ENCODE assay signal across 8 cellular contexts in genomic region chrX:53071604-53072417, GRCh38. TPM values are rescaled to one million over a fixed set of nuclear protein-coding genes. Genes with fewer than 3 reads are reported as not detected.
DNase-seq lines count a peak whose midpoint lies in the region; ATAC-seq and TF ChIP-seq lines count a peak whose summit lies in the region.

No MANE protein-coding gene starts in this region.

- no peaks in the 10 kb centered on the region for H3K36me3 ChIP-seq in Panc1 (ENCODE audit: control insufficient read depth, insufficient read depth, low read length)
- H3K36me3 ChIP-seq in uterus: no peaks in the 10 kb centered on the region

- peak; percentile 63 for TF ChIP-seq RAD21 in Ishikawa (IDR thresholded peaks at IDR 0.05; ENCODE audit: low read depth)

- TF ChIP-seq EP300 in Ishikawa (IDR thresholded peaks at IDR 0.05; ENCODE audit: borderline replicate concordance): no peak

- DNase-seq in ELF-1 (ENCODE audit: low read depth, low spot score) (peak; percentile 83), Panc1 (ENCODE audit: low read depth, low spot score) (no peak), germinal center (ENCODE audit: low spot score) (peak; percentile 55), omental fat pad (ENCODE audit: low spot score) (no peak), uterus (peak; percentile 68 to 85)
- DNase-seq in activated gamma-delta T cell treated with anti-CD3 and anti-CD28 coated beads, Interleukin-2, amount 50 U/mL, for 16 hours (ENCODE audit: low read depth): peak; percentile 55

- POLR2A ChIA-PET in Panc1 (lab: Charles Lee): no interaction called here

- peak; percentile 24 to 53 for TF ChIP-seq POLR2A in uterus (IDR thresholded peaks at IDR 0.05)

- CTCF ChIA-PET in Panc1 (lab: Charles Lee): interaction anchor here (0.5 to 0.6 kb wide), 3 partner anchors 18 to 677 kb away, joined by 3 to 9 read pairs (median 7); no protein-coding TSS in a partner anchor

- no TSS peak for BruUV-seq in Panc1 (replicated peaks; lab: Mats Ljungman, UMichigan)

- peak; percentile 81 for TF ChIP-seq CTCF in Panc1 (IDR thresholded peaks at IDR 0.05)
- no peak for TF ChIP-seq CTCF in omental fat pad (IDR thresholded peaks at IDR 0.05)
- peak; percentile 63 to 75 (median 70) for TF ChIP-seq CTCF in uterus (IDR thresholded peaks at IDR 0.05)

- peak; percentile 82 for ATAC-seq in GM21529 (IDR thresholded peaks at IDR 0.05; ENCODE audit: unreplicated experiment)
- ATAC-seq in Panc1: peak; percentile 85
- peak; percentile 84 for ATAC-seq in omental fat pad (ENCODE audit: low FRiP score)

- intact Hi-C loops in Panc1 (cut with micrococcal nuclease; ENCODE audit: unreplicated experiment): loop anchor here (1.0 kb wide), 2 partner anchors 17 to 21 kb away; no protein-coding TSS in a partner anchor
- intact Hi-C loops in uterus (cut with DNase I; ENCODE audit: low total_unique reads): no loop called here

- H3K9me3 ChIP-seq in Panc1 (ENCODE audit: control insufficient read depth, insufficient read depth, low read depth, low read length) (no peaks in the 10 kb centered on the region), uterus (no peaks in the 10 kb centered on the region)

- peaks cover 4% of the 10 kb centered on the region; the same call in 1 of the 2 replicates for H3K4me1 ChIP-seq in Panc1 (ENCODE audit: control insufficient read depth, insufficient read depth, low read length)
- no peaks in the 10 kb centered on the region for H3K4me1 ChIP-seq in uterus

- H3K27me3 ChIP-seq in Panc1 (ENCODE audit: control insufficient read depth, insufficient read depth, low read length) (no peaks in the 10 kb centered on the region), uterus (no peaks in the 10 kb centered on the region)

- H3K27ac ChIP-seq in Panc1 (ENCODE audit: low read length): no peak overlapping the region
- H3K27ac ChIP-seq in uterus: peak overlapping the region; percentile 78 to 81

- H3K4me3 ChIP-seq in Panc1 (ENCODE audit: low read depth in 2 of 2, low read length in 2 of 2): peak overlapping the region; percentile 49 to 73
- H3K4me3 ChIP-seq in uterus: peak overlapping the region; percentile 31 to 39

- in situ Hi-C loops in Panc1 (cut with HindIII; ENCODE audit: low pct_unique_long_range_greater_than_20kb, low sequenced_read_pairs): no loop called here

TF ChIP-seq in Ishikawa, 13 proteins besides CTCF, POLR2A, EP300 and RAD21:
- TF ChIP-seq USF1 (IDR thresholded peaks at IDR 0.05) (peak; percentile 52; the same call in 1 of the 2 replicates), MAX (IDR thresholded peaks at IDR 0.05) (peak; percentile 93), YY1 (IDR thresholded peaks at IDR 0.05; ENCODE audit: low read depth) (no peak)

RNA-seq across cellular contexts. Expression of gene TSPYL2, which starts 10.4 kb away (rescaled TPM):
- total RNA-seq in Panc1 (2021; ENCODE audit: unreplicated experiment): 25.0 TPM
- 22.7 TPM for polyA plus RNA-seq in Panc1 (2012; ENCODE audit: insufficient read length)
- total RNA-seq in omental fat pad: 100 to 1,000 TPM in 1 of 4 donors, 10 to 100 TPM in 3; 30.9 to 127 (median 53.9) TPM
- total RNA-seq in uterus: 100 to 1,000 TPM in 1 of 4 donors, 10 to 100 TPM in 3; 19.5 to 152 (median 30.7) TPM

RNA-seq across cellular contexts. Expression of gene KANTR, which starts 22.1 kb away (rescaled TPM):
- 6.8 TPM for total RNA-seq in Panc1 (2021; ENCODE audit: unreplicated experiment)
- polyA plus RNA-seq in Panc1 (2012; ENCODE audit: insufficient read length): 3.2 TPM
- total RNA-seq in omental fat pad: 10 to 100 TPM in 3 of 4 donors, 1 to 10 TPM in 1; 5.4 to 22.2 (median 16.7) TPM
- 10 to 100 TPM; 22.6 to 71.7 (median 33.6) TPM for total RNA-seq in uterus

RNA-seq across cellular contexts. Expression of gene GPR173, which starts 23.2 kb away (rescaled TPM):
- total RNA-seq in Panc1 (2021; ENCODE audit: unreplicated experiment): 0.13 TPM
- polyA plus RNA-seq in Panc1 (2012; ENCODE audit: insufficient read length): 0.08 TPM
- total RNA-seq in omental fat pad: 1 to 10 TPM in 3 of 4 donors, under 1 TPM in 1; 0.72 to 2.0 (median 1.6) TPM
- 1 to 10 TPM in 2 of 4 donors, under 1 TPM in 2; 0.51 to 9.2 (median 4.5) TPM for total RNA-seq in uterus

Comparison
In these comparisons a context has a peak if more than half of its experiments do, and no peak if none do; other contexts are left out.
1. DNase-seq: peak in ELF-1 (single experiment), activated gamma-delta T cell treated with anti-CD3 and anti-CD28 coated beads, Interleukin-2, amount 50 U/mL, for 16 hours (single experiment), germinal center (single experiment) and uterus (2 of 2); none in Panc1 (single experiment) and omental fat pad (single experiment).
2. CTCF ChIP-seq: peak in Panc1 (single experiment) and uterus (4 of 4); none in omental fat pad (0 of 3).
3. Peak in every context shown above with its lines, with median percentiles within 50 percentile points of each other: ATAC-seq.